21 cellular contexts compared by ENCODE assay signal in genomic region chr16:58111331-58111627, GRCh38. TPM values are rescaled to one million over a fixed set of nuclear protein-coding genes. Genes with fewer than 3 reads are reported as not detected.
DNase-seq lines count a peak whose midpoint lies in the region; ATAC-seq and TF ChIP-seq lines count a peak whose summit lies in the region.
"Had no signal": no experiment of that assay in that cellular context is flagged by ENCODE, and none has a peak within 500 bp of the region (broad histone marks: within the 10 kb centered on the region; RNA-seq: fewer than 3 reads in every experiment).

No MANE protein-coding gene starts in this region.

- H3K23ac ChIP-seq in mesenchymal stem cell (ENCODE audit: low read length in 2 of 2) = no peak overlapping the region

- H3K36me3 ChIP-seq in mesenchymal stem cell (ENCODE audit: control insufficient read depth in 1 of 2, insufficient read depth in 2 of 2, low read depth in 1 of 2, low read length in 2 of 2) (peaks cover 18 to 36% of the 10 kb centered on the region in 2 experiments), smooth muscle cell (ENCODE audit: low read depth) (peaks cover 15% of the 10 kb centered on the region)

- no peak overlapping the region for H4K8ac ChIP-seq in mesenchymal stem cell (ENCODE audit: low read length)

- no peak overlapping the region for H3K14ac ChIP-seq in mesenchymal stem cell (ENCODE audit: low read length in 2 of 2)

- peaks cover 13% of the 10 kb centered on the region for H4K20me1 ChIP-seq in smooth muscle cell (ENCODE audit: low read depth)

- peak overlapping the region; percentile 15 for H4K91ac ChIP-seq in mesenchymal stem cell (ENCODE audit: low read length)

- no peak overlapping the region for H2AFZ ChIP-seq in mesenchymal stem cell (ENCODE audit: low read depth, low read length)
- no peak overlapping the region for H2AFZ ChIP-seq in smooth muscle cell (ENCODE audit: low read depth)

- peaks cover 5% of the 10 kb centered on the region for H3K4me1 Mint-ChIP-seq in chondrocyte (ENCODE audit: low read depth)
- no peaks in the 10 kb centered on the region for H3K4me1 Mint-ChIP-seq in stimulated activated naive CD8-positive, alpha-beta T cell treated with anti-CD3 and anti-CD28 coated beads, Interleukin-15, amount 100 ng/mL, for 72 hours

- no peak for TF ChIP-seq CTCF in chondrocyte (IDR thresholded peaks at IDR 0.05)
- no peak for TF ChIP-seq CTCF in smooth muscle cell (IDR thresholded peaks at IDR 0.05; ENCODE audit: borderline replicate concordance, insufficient read depth, poor library complexity, severe bottlenecking)

- H3K4me3 ChIP-seq in mesenchymal stem cell (ENCODE audit: insufficient read depth in 1 of 2, low read depth in 1 of 2, low read length in 2 of 2) = no peak overlapping the region
- no peak overlapping the region for H3K4me3 ChIP-seq in smooth muscle cell
- H3K4me3 ChIP-seq: MG63, SJSA1 had no signal

- H2BK15ac ChIP-seq in mesenchymal stem cell (ENCODE audit: low read depth, poor library complexity, severe bottlenecking) = no peak overlapping the region

- H3K79me2 ChIP-seq in smooth muscle cell (ENCODE audit: low read depth) = no peaks in the 10 kb centered on the region

- no peak overlapping the region for H3K9ac ChIP-seq in mesenchymal stem cell (ENCODE audit: low read length)
- no peak overlapping the region for H3K9ac ChIP-seq in smooth muscle cell (ENCODE audit: low read depth)

- H3K4ac ChIP-seq in mesenchymal stem cell (ENCODE audit: low read depth in 1 of 2, low read length in 2 of 2) = peak overlapping the region; percentile 10 to 15

- DNase-seq in chondrocyte (ENCODE audit: low spot score) (peak; percentile 27), mesenchymal stem cell (no peak), smooth muscle cell (lab: John Stamatoyannopoulos, UW; ENCODE audit: unreplicated experiment) (no peak), NCI-H1092 treated with DMSO at 0.1 percent for 48 hours (lab: John Stamatoyannopoulos, UW) (no peak), anterior cingulate cortex (lab: John Stamatoyannopoulos, UW) (no peak)
- no peak for DNase-seq in stimulated activated naive CD8-positive, alpha-beta T cell treated with anti-CD3 and anti-CD28 coated beads, Interleukin-15, amount 100 ng/mL, for 72 hours
- DNase-seq: DMS153, H7, KG1, NCI-H1417, NCI-H187, NCI-H2081 treated with DMSO at 0.1 percent for 48 hours, NCI-H2171, NCI-H510A, Right ventricle myocardium superior, RPMI8226 had no signal

- no peaks in the 10 kb centered on the region for H3F3A ChIP-seq in smooth muscle cell (ENCODE audit: low read depth)

- H3K27ac Mint-ChIP-seq in chondrocyte (ENCODE audit: unreplicated experiment) = no peak overlapping the region
- H3K27ac Mint-ChIP-seq in stimulated activated naive CD8-positive, alpha-beta T cell treated with anti-CD3 and anti-CD28 coated beads, Interleukin-15, amount 100 ng/mL, for 72 hours = no peak overlapping the region
- H3K27ac Mint-ChIP-seq: B cell had no signal

- H3K9me3 ChIP-seq in mesenchymal stem cell (ENCODE audit: control insufficient read depth, low read length) (no peaks in the 10 kb centered on the region), smooth muscle cell (replicated peaks; ENCODE audit: low read depth) (no peaks in the 10 kb centered on the region)
- H3K9me3 ChIP-seq: MG63, SJSA1 had no signal

- H2BK12ac ChIP-seq in mesenchymal stem cell (ENCODE audit: low read length in 2 of 2) = peak overlapping the region in 1 of 2 experiments; percentile 60

- no peaks in the 10 kb centered on the region for H3K9me3 Mint-ChIP-seq in chondrocyte (ENCODE audit: low read depth)
- H3K9me3 Mint-ChIP-seq in stimulated activated naive CD8-positive, alpha-beta T cell treated with anti-CD3 and anti-CD28 coated beads, Interleukin-15, amount 100 ng/mL, for 72 hours = no peaks in the 10 kb centered on the region

- no peak overlapping the region for H3K4me2 ChIP-seq in mesenchymal stem cell (ENCODE audit: low read length, poor library complexity, severe bottlenecking)
- H3K4me2 ChIP-seq in smooth muscle cell = peak overlapping the region; percentile 0

- H3K27ac ChIP-seq in mesenchymal stem cell (ENCODE audit: low read length, poor library complexity, severe bottlenecking) (peak overlapping the region; percentile 84), smooth muscle cell (ENCODE audit: low read depth) (no peak overlapping the region)
- H3K27ac ChIP-seq: SJSA1 had no signal

- peaks cover 27% of the 10 kb centered on the region for H3K36me3 Mint-ChIP-seq in chondrocyte (ENCODE audit: low read depth)

- no peak overlapping the region for H2BK120ac ChIP-seq in mesenchymal stem cell (ENCODE audit: low read depth, low read length)

- H3K27me3 ChIP-seq in mesenchymal stem cell (ENCODE audit: control insufficient read depth in 1 of 2, insufficient read depth in 1 of 2, low read length in 2 of 2) (no peaks in the 10 kb centered on the region), smooth muscle cell (ENCODE audit: low read depth) (no peaks in the 10 kb centered on the region)
- H3K27me3 ChIP-seq: MG63, SJSA1 had no signal

- WGBS in mesenchymal stem cell = 99% methylated on average over 3 of the region's 3 CpGs
- WGBS in smooth muscle cell (ENCODE audit: low lambda C conversion rate) = 98% methylated on average over 3 of the region's 3 CpGs

- no peak overlapping the region for H2BK5ac ChIP-seq in mesenchymal stem cell (ENCODE audit: low read depth, low read length, poor library complexity, severe bottlenecking)

- H3K27me3 Mint-ChIP-seq in chondrocyte (ENCODE audit: low read depth) = no peaks in the 10 kb centered on the region
- H3K27me3 Mint-ChIP-seq in stimulated activated naive CD8-positive, alpha-beta T cell treated with anti-CD3 and anti-CD28 coated beads, Interleukin-15, amount 100 ng/mL, for 72 hours = no peaks in the 10 kb centered on the region
- H3K27me3 Mint-ChIP-seq: B cell had no signal

- H3K4me3 Mint-ChIP-seq in chondrocyte (ENCODE audit: unreplicated experiment) = no peak overlapping the region
- no peak overlapping the region for H3K4me3 Mint-ChIP-seq in stimulated activated naive CD8-positive, alpha-beta T cell treated with anti-CD3 and anti-CD28 coated beads, Interleukin-15, amount 100 ng/mL, for 72 hours
- H3K4me3 Mint-ChIP-seq: B cell, CD14-positive monocyte had no signal

- H3K4me1 ChIP-seq in mesenchymal stem cell (ENCODE audit: control insufficient read depth, insufficient read depth, low read depth, low read length) (peaks cover 16% of the 10 kb centered on the region), smooth muscle cell (ENCODE audit: low read depth) (no peaks in the 10 kb centered on the region)

- H3K18ac ChIP-seq in mesenchymal stem cell (ENCODE audit: low read depth in 1 of 2, low read length in 2 of 2) = no peak overlapping the region

- peak; percentile 5; the same call in 1 of the 3 replicates for ATAC-seq in SK-N-SH treated with all-trans-retinoic acid at 6 μM for 48 hours
- no peak for ATAC-seq in stimulated activated naive CD8-positive, alpha-beta T cell treated with anti-CD3 and anti-CD28 coated beads, Interleukin-15, amount 100 ng/mL, for 72 hours

- peak overlapping the region; percentile 87 for H2AK5ac ChIP-seq in mesenchymal stem cell (ENCODE audit: low read length, severe bottlenecking)

- H3K79me1 ChIP-seq in mesenchymal stem cell (replicated peaks; ENCODE audit: low read length, poor library complexity, severe bottlenecking) = peaks cover 6% of the 10 kb centered on the region

TF ChIP-seq in SK-N-SH treated with all-trans-retinoic acid at 6 μM for 48 hours, 23 proteins besides CTCF, POLR2A, EP300 and RAD21 (continues in another document):
- TF ChIP-seq CREB5 (CRISPR knock-in tag; IDR thresholded peaks at IDR 0.05; ENCODE audit: low read depth) = no peak
- TF ChIP-seq ISL1 (CRISPR knock-in tag; IDR thresholded peaks at IDR 0.05) = no peak
- TF ChIP-seq PATZ1 (CRISPR knock-in tag; IDR thresholded peaks at IDR 0.05; ENCODE audit: borderline replicate concordance) = no peak
- no peak for TF ChIP-seq TCF4 (CRISPR knock-in tag; IDR thresholded peaks at IDR 0.05; ENCODE audit: borderline replicate concordance)
- no peak for TF ChIP-seq PPARA (CRISPR knock-in tag; IDR thresholded peaks at IDR 0.05; ENCODE audit: borderline replicate concordance)
- TF ChIP-seq ESRRG (CRISPR knock-in tag; IDR thresholded peaks at IDR 0.05) = no peak
- TF ChIP-seq ZNF8 (CRISPR knock-in tag; IDR thresholded peaks at IDR 0.05) = no peak
- no peak for TF ChIP-seq TOX (CRISPR knock-in tag; IDR thresholded peaks at IDR 0.05; ENCODE audit: borderline replicate concordance)
- TF ChIP-seq ZFP30 (CRISPR knock-in tag; IDR thresholded peaks at IDR 0.05) = no peak
- no peak for TF ChIP-seq ZC3H10 (CRISPR knock-in tag; IDR thresholded peaks at IDR 0.05)
- no peak for TF ChIP-seq OSR1 (CRISPR knock-in tag; IDR thresholded peaks at IDR 0.05)

RNA-seq across cellular contexts. Expression of gene CFAP20, which starts 17.9 kb away (rescaled TPM):
- total RNA-seq in chondrocyte = 26.0 to 32.9 TPM (median 26.5 TPM) in 3 replicates
- polyA plus RNA-seq in mesenchymal stem cell (2013, experiment 1 of 2) = 44.9 TPM
- polyA plus RNA-seq in mesenchymal stem cell (2013, experiment 2 of 2) = 45.4 TPM
- total RNA-seq in smooth muscle cell = 89.9 and 96.1 TPM in 2 replicates
- 55.1 and 61.6 TPM in 2 replicates for polyA plus RNA-seq in smooth muscle cell
